Comparison of ENCODE assay signal across 26 cellular contexts in the genomic region with DNA sequence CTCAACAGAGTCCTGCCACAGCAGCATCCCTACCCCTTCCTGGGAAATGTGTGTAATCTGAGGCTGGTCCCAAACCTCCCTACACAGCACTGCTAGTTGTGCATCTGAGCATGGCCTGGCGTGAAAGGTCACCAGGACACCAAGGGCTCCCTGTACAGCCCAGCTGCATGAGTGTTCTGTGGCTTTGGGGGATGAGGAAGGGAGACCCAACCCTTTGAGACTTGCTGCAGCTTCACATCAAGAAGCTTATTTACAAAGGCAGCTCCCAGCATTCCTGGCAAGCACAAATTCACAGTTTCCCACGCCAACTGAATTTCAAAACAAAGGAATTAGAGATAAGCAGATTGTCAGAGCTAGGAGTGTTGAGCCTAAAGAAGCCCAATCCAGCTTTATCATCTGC.
"Had no signal": no experiment of that assay in that cellular context is flagged by ENCODE, and none has a peak within 500 bp of the region (broad histone marks: within the 10 kb centered on the region; RNA-seq: fewer than 3 reads in every experiment).

No MANE protein-coding gene starts in this region.

- H3K4me3 ChIP-seq: cardiac muscle cell, esophagus squamous epithelium, gastroesophageal sphincter, lung, thoracic aorta, vagina had no signal

- H3K36me3 ChIP-seq: cardiac muscle cell, thoracic aorta, vagina had no signal

- H3K9me3 ChIP-seq: gastroesophageal sphincter, thoracic aorta, vagina had no signal

- H3K27ac Mint-ChIP-seq: activated naive CD8-positive, alpha-beta T cell; activated T-helper 2 cell treated with anti-CD3 and anti-CD28 coated beads, Interferon-gamma antibody, Interleukin-2, Interleukin-4, amounts not matched to agents 10 μg/mL and 5 μg/mL and 100 μg/mL, durations not matched to agents 14 hours and 24 hours and 36 hours; naive thymus-derived CD4-positive, alpha-beta T cell; progenitor cell of endocrine pancreas; stimulated activated naive B cell treated with anti-CD40 and anti-IgM and Interleukin-4, amounts not matched to agents 10 μg/mL and 1 μg/mL and 100 μg/mL, for 72 hours; T-helper 1 cell treated with Interleukin-12 subunit alpha and Interleukin-12 subunit beta and Interleukin-4 antibody, amounts not matched to agents 30 μg/mL and 1 μg/mL, for 36 hours; type B pancreatic cell had no signal

- H3K9me3 Mint-ChIP-seq: activated T-helper 2 cell treated with anti-CD3 and anti-CD28 coated beads, Interferon-gamma antibody, Interleukin-2, Interleukin-4, amounts not matched to agents 10 μg/mL and 5 μg/mL and 100 μg/mL, durations not matched to agents 14 hours and 24 hours and 36 hours; effector memory CD8-positive, alpha-beta T cell; T-helper 1 cell treated with Interleukin-12 subunit alpha and Interleukin-12 subunit beta and Interleukin-4 antibody, amounts not matched to agents 30 μg/mL and 1 μg/mL, for 36 hours had no signal

- H3K27me3 ChIP-seq: esophagus squamous epithelium, gastroesophageal sphincter, vagina had no signal

- H3K4me1 Mint-ChIP-seq: naive thymus-derived CD4-positive, alpha-beta T cell had no signal

- ATAC-seq: activated T-cell treated with anti-CD3 and anti-CD28 coated beads, Interleukin-2, amount 50 U/mL, for 4 hours; effector memory CD8-positive, alpha-beta T cell; gastroesophageal sphincter; left colon; naive thymus-derived CD4-positive, alpha-beta T cell; stimulated activated naive B cell treated with anti-CD40 and anti-IgM and Interleukin-4, amounts not matched to agents 10 μg/mL and 1 μg/mL and 100 μg/mL, for 72 hours had no signal

- H3K27ac ChIP-seq: cardiac muscle cell, esophagus squamous epithelium, gastroesophageal sphincter, thoracic aorta, vagina had no signal

- H3K4me1 ChIP-seq: esophagus squamous epithelium, gastroesophageal sphincter, vagina had no signal

- H3K4me3 Mint-ChIP-seq: activated naive CD8-positive, alpha-beta T cell; activated T-cell treated with anti-CD3 and anti-CD28 coated beads, Interleukin-2, amount 50 U/mL, for 4 hours; effector memory CD8-positive, alpha-beta T cell; naive thymus-derived CD4-positive, alpha-beta T cell; stimulated activated naive B cell treated with anti-CD40 and anti-IgM and Interleukin-4, amounts not matched to agents 10 μg/mL and 1 μg/mL and 100 μg/mL, for 72 hours; T-helper 1 cell treated with Interleukin-12 subunit alpha and Interleukin-12 subunit beta and Interleukin-4 antibody, amounts not matched to agents 30 μg/mL and 1 μg/mL, for 36 hours; type B pancreatic cell had no signal

- H3K27me3 Mint-ChIP-seq: activated naive CD8-positive, alpha-beta T cell; progenitor cell of endocrine pancreas; type B pancreatic cell had no signal

- DNase-seq: activated CD4-positive, alpha-beta T cell treated with anti-CD3 and anti-CD28 coated beads for 4 hours; activated CD4-positive, alpha-beta T cell treated with anti-CD3 and anti-CD28 coated beads, Interleukin-2, amount 50 U/mL, for 48 hours; activated CD4-positive, CD25-positive, alpha-beta regulatory T cell; activated CD8-positive, alpha-beta memory T cell treated with anti-CD3 and anti-CD28 coated beads, Interleukin-2, amount 50 U/mL, for 48 hours; activated naive CD4-positive, alpha-beta T cell; activated T-cell treated with anti-CD3 and anti-CD28 coated beads, Interleukin-2, amount 50 U/mL, for 4 hours; amniotic stem cell; effector memory CD8-positive, alpha-beta T cell; esophagus squamous epithelium; head of caudate nucleus; islet precursor cell; left colon; naive thymus-derived CD4-positive, alpha-beta T cell; retina; stimulated activated CD4-positive, alpha-beta T cell treated with anti-CD3 and anti-CD28 coated beads, Interleukin-12 subunit alpha, Interleukin-12 subunit beta, amount 100 ng/mL, for 4 hours; stimulated activated naive B cell treated with anti-CD40 and anti-IgM and Interleukin-4, amounts not matched to agents 10 μg/mL and 1 μg/mL and 100 μg/mL, for 72 hours had no signal

- H3K36me3 Mint-ChIP-seq: activated naive CD8-positive, alpha-beta T cell; naive thymus-derived CD4-positive, alpha-beta T cell had no signal
